Comparison of ENCODE assay signal across 9 cellular contexts in the genomic region with DNA sequence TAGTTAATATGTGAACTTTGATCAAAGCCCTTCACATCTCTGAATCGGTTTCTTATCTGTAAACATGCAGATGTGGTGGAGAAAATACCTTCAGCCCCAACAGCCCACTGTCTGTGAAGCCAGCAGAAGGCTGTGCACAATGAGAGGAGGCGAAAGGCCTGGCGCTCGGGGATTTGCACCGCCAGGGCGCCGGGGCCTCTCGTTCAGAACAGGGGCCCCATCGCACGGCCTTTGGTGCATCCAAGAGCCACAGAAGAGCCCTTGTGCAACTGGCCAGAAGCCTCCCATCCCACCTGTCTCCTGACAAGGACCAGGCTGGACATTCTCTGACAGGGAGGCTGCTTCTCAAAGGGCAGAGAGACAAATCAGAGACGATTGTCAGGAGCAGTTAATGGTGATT.
"Had no signal": no experiment of that assay in that cellular context is flagged by ENCODE, and none has a peak within 500 bp of the region (broad histone marks: within the 10 kb centered on the region; RNA-seq: fewer than 3 reads in every experiment).

No MANE protein-coding gene starts in this region.

- H3K27ac ChIP-seq: GM23248 had no signal

- H3K9me3 ChIP-seq: HAP-1 had no signal

- DNase-seq: GM23248, GOT3, H7, H9, HCEC 1CT, HFFc6 had no signal

- H3K4me3 ChIP-seq: GM23248, GM23338, HAP-1 had no signal

- H3K4me1 Mint-ChIP-seq: GM23338 had no signal

- H3K4me2 ChIP-seq: GM23338 had no signal

- H3K27ac Mint-ChIP-seq: GM23338, H9, HFFc6 had no signal

- H3K4me1 ChIP-seq: HAP-1 had no signal

- H3K36me3 ChIP-seq: HAP-1 had no signal

- H2AFZ ChIP-seq: GM23248, GM23338 had no signal

- H3K4me3 Mint-ChIP-seq: GM23338, H9, HFFc6 had no signal

- H3K9ac ChIP-seq: GM23248 had no signal

- ATAC-seq: GM23338, HCT116 had no signal
